8 cellular contexts compared by ENCODE assay signal in genomic region chr6:31737315-31738047, GRCh38. TPM values are rescaled to one million over a fixed set of nuclear protein-coding genes. Genes with fewer than 3 reads are reported as not detected.
DNase-seq lines count a peak whose midpoint lies in the region; ATAC-seq and TF ChIP-seq lines count a peak whose summit lies in the region.

No MANE protein-coding gene starts in this region.

- H3K27me3 ChIP-seq in heart right ventricle = no peaks in the 10 kb centered on the region

- H3K4me1 ChIP-seq in heart right ventricle = peaks cover 7 to 64% (median 55%) of the 10 kb centered on the region in 9 donors

- no peaks in the 10 kb centered on the region for H3K9me3 Mint-ChIP-seq in effector memory CD8-positive, alpha-beta T cell

- H3K4me3 Mint-ChIP-seq in effector memory CD8-positive, alpha-beta T cell = peak overlapping the region; percentile 95 to 97

- intact Hi-C loops in heart right ventricle (cut with DNase I) = loop anchor here in 6 of 10 donors (5.0 to 10.0 kb wide), 6 partner anchors 55 to 97 kb away; partner anchors contain the start of genes HSPA1B (in 1 of the 6), LY6G5C (in 1 of the 6) and VARS1 (in 1 of the 6)
- intact Hi-C loops in left ventricle myocardium superior (cut with micrococcal nuclease) = no loop called here

- H3K9me3 ChIP-seq in heart right ventricle = no peaks in the 10 kb centered on the region

- DNase-seq in heart right ventricle (peak in 1 of 2 donors; percentile 23), left ventricle myocardium superior (no peak), RPMI7951 (ENCODE audit: low read depth) (peak; percentile 11), pons (ENCODE audit: low spot score) (peak; percentile 45), omental fat pad (ENCODE audit: low spot score) (no peak)
- no peak for DNase-seq in effector memory CD8-positive, alpha-beta T cell
- no peak for DNase-seq in activated CD4-positive, alpha-beta T cell treated with anti-CD3 and anti-CD28 coated beads, Interleukin-2, amount 50 U/mL, for 48 hours
- DNase-seq in activated CD8-positive, alpha-beta memory T cell treated with anti-CD3 and anti-CD28 coated beads, Interleukin-2, amount 50 U/mL, for 4 hours = no peak

- H3K27me3 Mint-ChIP-seq in effector memory CD8-positive, alpha-beta T cell = no peaks in the 10 kb centered on the region

- H3K36me3 Mint-ChIP-seq in effector memory CD8-positive, alpha-beta T cell (ENCODE audit: insufficient read depth) = peaks cover 60% of the 10 kb centered on the region

- TF ChIP-seq CTCF in heart right ventricle (IDR thresholded peaks at IDR 0.05) = no peak
- TF ChIP-seq CTCF in omental fat pad (IDR thresholded peaks at IDR 0.05) = no peak

- H3K27ac Mint-ChIP-seq in effector memory CD8-positive, alpha-beta T cell = peak overlapping the region; percentile 89 to 90

- peaks cover 63 to 78% of the 10 kb centered on the region in 2 donors for H3K4me1 Mint-ChIP-seq in effector memory CD8-positive, alpha-beta T cell (ENCODE audit: low read depth in 2 of 2)

- H3K36me3 ChIP-seq in heart right ventricle = peaks cover 0 to 33% (median 17%) of the 10 kb centered on the region in 9 donors

- 56 to 58% methylated on average over 7 of the region's 7 CpGs for WGBS in heart right ventricle, 2 donors

- peak overlapping the region in 9 of 10 donors; percentile 53 to 98 (median 96) for H3K27ac ChIP-seq in heart right ventricle

- ATAC-seq in heart right ventricle = no peak
- ATAC-seq in left ventricle myocardium superior = no peak
- no peak for ATAC-seq in effector memory CD8-positive, alpha-beta T cell (replicated peaks)
- ATAC-seq in omental fat pad (ENCODE audit: low FRiP score) = no peak

- peak overlapping the region in 5 of 10 donors; percentile 66 to 94 (median 82) for H3K4me3 ChIP-seq in heart right ventricle

RNA-seq across cellular contexts. Expression of gene CLIC1, which starts 1.2 kb away (rescaled TPM):
- total RNA-seq in heart right ventricle (100 to 1,000 TPM in 2 of 10 donors, 10 to 100 TPM in 8; 64.5 to 219 (median 87.9) TPM), left ventricle myocardium superior (77.4 TPM), omental fat pad (100 to 1,000 TPM; 244 to 443 (median 336) TPM)
- polyA plus RNA-seq in heart right ventricle = 100 to 1,000 TPM in 1 of 2 donors, 10 to 100 TPM in 1; 51.1 to 400 TPM
- total RNA-seq in RPMI7951 (2014; rRNA removed; shearing (Covaris generic)) = 1,387 and 1,552 TPM in 2 replicates

RNA-seq across cellular contexts. Expression of gene MSH5, which starts 2.3 kb away (rescaled TPM):
- total RNA-seq in heart right ventricle (1 to 10 TPM in 8 of 10 donors, under 1 TPM in 2; 0.89 to 4.3 (median 2.6) TPM), left ventricle myocardium superior (1.3 TPM), omental fat pad (10 to 100 TPM in 1 of 4 donors, 1 to 10 TPM in 3; 5.4 to 17.0 (median 7.3) TPM)
- 1 to 10 TPM in 1 of 2 donors, under 1 TPM in 1; 0.97 to 6.1 TPM for polyA plus RNA-seq in heart right ventricle
- 14.1 and 17.8 TPM in 2 replicates for total RNA-seq in RPMI7951 (2014; rRNA removed; shearing (Covaris generic))

RNA-seq across cellular contexts. Expression of gene DDAH2, which starts 8.4 kb away (rescaled TPM):
- total RNA-seq in heart right ventricle = 10 to 100 TPM; 35.2 to 61.6 (median 51.5) TPM
- 100 to 1,000 TPM in 1 of 2 donors, 10 to 100 TPM in 1; 96.4 to 117 TPM for polyA plus RNA-seq in heart right ventricle
- total RNA-seq in left ventricle myocardium superior = 27.6 TPM
- total RNA-seq in RPMI7951 (2014; rRNA removed; shearing (Covaris generic)) = 39.4 and 53.3 TPM in 2 replicates
- 100 to 1,000 TPM; 103 to 148 (median 115) TPM for total RNA-seq in omental fat pad

RNA-seq across cellular contexts. Expression of gene MPIG6B, which starts 14.3 kb away (rescaled TPM):
- total RNA-seq in heart right ventricle (under 1 TPM in 7 of 10 donors, not detected in 3; 0.11 to 0.97 (median 0.27) TPM), left ventricle myocardium superior (0.52 TPM), omental fat pad (under 1 TPM in 1 of 4 donors, not detected in 3; 0.84 TPM)
- polyA plus RNA-seq in heart right ventricle = under 1 TPM; 0.13 to 0.37 TPM
- not detected in 2 replicates for total RNA-seq in RPMI7951 (2014; rRNA removed; shearing (Covaris generic))

RNA-seq across cellular contexts. Expression of gene LY6G6C, which starts 15.9 kb away (rescaled TPM):
- total RNA-seq in heart right ventricle (not detected), left ventricle myocardium superior (not detected), omental fat pad (under 1 TPM in 1 of 4 donors, not detected in 3; 0.74 TPM)
- not detected for polyA plus RNA-seq in heart right ventricle
- total RNA-seq in RPMI7951 (2014; rRNA removed; shearing (Covaris generic)) = not detected in 2 replicates

Comparison
In these comparisons a context has a peak if more than half of its experiments do, and no peak if none do; other contexts are left out.
1. DNase-seq: peak in RPMI7951 (single experiment) and pons (single experiment); none in left ventricle myocardium superior (single experiment), effector memory CD8-positive, alpha-beta T cell (0 of 3), omental fat pad (single experiment), activated CD4-positive, alpha-beta T cell treated with anti-CD3 and anti-CD28 coated beads, Interleukin-2, amount 50 U/mL, for 48 hours (0 of 2) and activated CD8-positive, alpha-beta memory T cell treated with anti-CD3 and anti-CD28 coated beads, Interleukin-2, amount 50 U/mL, for 4 hours (single experiment).